ENCODE assay signal across 8 cellular contexts in the genomic region with DNA sequence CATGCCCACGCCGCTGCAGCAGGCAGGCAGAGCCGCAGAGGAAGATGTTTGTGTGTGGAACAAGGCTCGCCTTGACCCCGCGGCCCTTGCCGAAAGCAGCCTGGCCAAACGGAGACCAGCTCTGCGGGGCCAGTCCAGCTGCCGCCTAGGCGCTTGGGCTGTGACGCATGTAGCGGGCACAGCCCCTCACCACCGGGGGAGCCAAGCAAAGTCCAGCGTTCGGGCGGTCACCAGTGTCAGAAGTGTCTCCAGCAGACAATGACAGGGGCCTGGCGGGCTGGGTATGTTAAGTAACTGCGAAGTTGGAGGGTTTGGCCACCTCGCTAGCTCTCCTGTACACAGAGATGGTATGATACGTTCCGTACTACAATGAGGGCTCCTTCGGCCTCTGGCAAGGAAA. TPM values are rescaled to one million over a fixed set of nuclear protein-coding genes. Genes with fewer than 3 reads are reported as not detected.
A peak's percentile ranks its signal among the peaks of the same experiment; 100 is the strongest.
DNase-seq lines count a peak whose midpoint lies in the region; ATAC-seq and TF ChIP-seq lines count a peak whose summit lies in the region.

No MANE protein-coding gene starts in this region.

- H3K27me3 ChIP-seq in mesendoderm (ENCODE audit: insufficient read depth, low read length, poor library complexity) (no peaks in the 10 kb centered on the region), vagina (no peaks in the 10 kb centered on the region)

- H3K27ac Mint-ChIP-seq in activated naive CD4-positive, alpha-beta T cell treated with anti-CD3 and anti-CD28 coated beads for 36 hours, result no peak overlapping the region
- H3K27ac Mint-ChIP-seq in chondrocyte (ENCODE audit: unreplicated experiment), result peak overlapping the region; percentile 55

- H3K36me3 ChIP-seq in mesendoderm (ENCODE audit: control insufficient read depth, insufficient read depth, low read length), result no peaks in the 10 kb centered on the region
- no peaks in the 10 kb centered on the region for H3K36me3 ChIP-seq in vagina

- no peak for TF ChIP-seq CTCF in chondrocyte (IDR thresholded peaks at IDR 0.05)
- no peak for TF ChIP-seq CTCF in vagina (IDR thresholded peaks at IDR 0.05)

- H3K36me3 Mint-ChIP-seq in activated naive CD4-positive, alpha-beta T cell treated with anti-CD3 and anti-CD28 coated beads for 36 hours (ENCODE audit: low read depth), result no peaks in the 10 kb centered on the region
- H3K36me3 Mint-ChIP-seq in chondrocyte (ENCODE audit: low read depth), result peaks cover 2% of the 10 kb centered on the region

- no peak overlapping the region for H2AK5ac ChIP-seq in mesendoderm (ENCODE audit: low read length)

- no peak for DNase-seq in activated naive CD4-positive, alpha-beta T cell treated with anti-CD3 and anti-CD28 coated beads for 36 hours
- DNase-seq in activated naive CD4-positive, alpha-beta T cell (lab: John Stamatoyannopoulos, UW), result no peak
- DNase-seq in chondrocyte (ENCODE audit: low spot score) (no peak), mesendoderm (peak; percentile 4), vagina (ENCODE audit: extremely low spot score in 2 of 2) (no peak), activated gamma-delta T cell treated with Interleukin-2 at 50 U/mL for 16 hours (no peak), NCI-H524 (lab: John Stamatoyannopoulos, UW) (no peak)

- H2BK15ac ChIP-seq in mesendoderm (replicated peaks; ENCODE audit: low read depth), result no peak overlapping the region

- H3K4ac ChIP-seq in mesendoderm (ENCODE audit: low read depth, low read length), result no peak overlapping the region

- TF ChIP-seq POLR2A in vagina (IDR thresholded peaks at IDR 0.05), result no peak

- peak overlapping the region; percentile 76 for H3K9ac ChIP-seq in mesendoderm (ENCODE audit: low read length)

- H3K56ac ChIP-seq in mesendoderm (ENCODE audit: low read length), result peak overlapping the region; percentile 76

- no CpG with 5 or more reads among the region's 23 CpGs for WGBS in mesendoderm (ENCODE audit: extremely low coverage, insufficient coverage, low lambda C conversion rate)

- no peak overlapping the region for H2BK5ac ChIP-seq in mesendoderm (ENCODE audit: low read length)

- no peak overlapping the region for H4K5ac ChIP-seq in mesendoderm (ENCODE audit: low read length)

- peak overlapping the region; percentile 59 for H3K4me3 Mint-ChIP-seq in activated naive CD4-positive, alpha-beta T cell treated with anti-CD3 and anti-CD28 coated beads for 36 hours
- peak overlapping the region; percentile 76 for H3K4me3 Mint-ChIP-seq in chondrocyte (ENCODE audit: unreplicated experiment)

- H3K18ac ChIP-seq in mesendoderm (ENCODE audit: low read length), result no peak overlapping the region

- no peaks in the 10 kb centered on the region for H3K79me2 ChIP-seq in mesendoderm (ENCODE audit: control insufficient read depth, insufficient read depth, low read length)

- ATAC-seq in HG02678 (IDR thresholded peaks at IDR 0.05; ENCODE audit: unreplicated experiment), result no peak

- CTCF ChIA-PET in activated naive CD4-positive, alpha-beta T cell treated with anti-CD3 and anti-CD28 coated beads for 36 hours (lab: Charles Lee), result no interaction called here

- peak overlapping the region; percentile 44 for H3K4me3 ChIP-seq in mesendoderm (ENCODE audit: low read length)
- peak overlapping the region; percentile 54 to 64 for H3K4me3 ChIP-seq in vagina

- no peak overlapping the region for H4K8ac ChIP-seq in mesendoderm (ENCODE audit: low read depth, low read length)

- no peaks in the 10 kb centered on the region for H3K9me3 Mint-ChIP-seq in activated naive CD4-positive, alpha-beta T cell treated with anti-CD3 and anti-CD28 coated beads for 36 hours
- H3K9me3 Mint-ChIP-seq in chondrocyte (ENCODE audit: low read depth), result peaks cover 10% of the 10 kb centered on the region

- H3K4me1 ChIP-seq in mesendoderm (ENCODE audit: control insufficient read depth, low read depth, low read length) (no peaks in the 10 kb centered on the region), vagina (peaks cover 12% of the 10 kb centered on the region)

- H3K23ac ChIP-seq in mesendoderm (ENCODE audit: low read length), result no peak overlapping the region

- H3K9me3 ChIP-seq in vagina, result no peaks in the 10 kb centered on the region

- no peak overlapping the region for H3K27ac ChIP-seq in mesendoderm (ENCODE audit: low read depth, low read length)
- peak overlapping the region; percentile 88 for H3K27ac ChIP-seq in vagina

- no peak overlapping the region for H2BK120ac ChIP-seq in mesendoderm (ENCODE audit: low read depth, low read length)

- H3K4me2 ChIP-seq in mesendoderm (ENCODE audit: low read length), result peak overlapping the region; percentile 52

- intact Hi-C loops in activated naive CD4-positive, alpha-beta T cell treated with anti-CD3 and anti-CD28 coated beads for 36 hours (cut with micrococcal nuclease), result loop anchor here (2.0 kb wide), 3 partner anchors 449 to 831 kb away; partner anchors contain the start of genes ZC3H12B and ZC4H2
- intact Hi-C loops in vagina (cut with DNase I), result no loop called here

- H3K79me1 ChIP-seq in mesendoderm (ENCODE audit: low read length), result no peaks in the 10 kb centered on the region

- no peaks in the 10 kb centered on the region for H3K27me3 Mint-ChIP-seq in activated naive CD4-positive, alpha-beta T cell treated with anti-CD3 and anti-CD28 coated beads for 36 hours (ENCODE audit: low read depth)
- H3K27me3 Mint-ChIP-seq in chondrocyte (ENCODE audit: low read depth), result no peaks in the 10 kb centered on the region

- H3K4me1 Mint-ChIP-seq in activated naive CD4-positive, alpha-beta T cell treated with anti-CD3 and anti-CD28 coated beads for 36 hours (ENCODE audit: low read depth), result peaks cover 10% of the 10 kb centered on the region
- H3K4me1 Mint-ChIP-seq in chondrocyte (ENCODE audit: low read depth), result peaks cover 17% of the 10 kb centered on the region

RNA-seq across cellular contexts. Expression of gene AMER1, which starts 1.3 kb away (rescaled TPM):
- total RNA-seq in activated naive CD4-positive, alpha-beta T cell treated with anti-CD3 and anti-CD28 coated beads for 36 hours, result 1 to 10 TPM; 2.2 to 2.4 TPM
- 4.6 to 5.4 TPM (median 4.7 TPM) in 3 replicates for total RNA-seq in chondrocyte
- polyA plus RNA-seq in mesendoderm (2013, experiment 1 of 2), result 7.5 TPM
- 7.5 TPM for polyA plus RNA-seq in mesendoderm (2013, experiment 2 of 2)
- total RNA-seq in vagina, result 4.9 TPM

RNA-seq across cellular contexts. Expression of gene ASB12, which starts 26.2 kb away (rescaled TPM):
- under 1 TPM in 1 of 2 experiments, not detected in 1; 0.17 TPM for total RNA-seq in activated naive CD4-positive, alpha-beta T cell treated with anti-CD3 and anti-CD28 coated beads for 36 hours
- total RNA-seq in chondrocyte (0.27 to 0.44 TPM in 2 of 3 replicates, not detected in the other), vagina (not detected)
- polyA plus RNA-seq in mesendoderm (2013, experiment 1 of 2), result 0.52 TPM
- polyA plus RNA-seq in mesendoderm (2013, experiment 2 of 2), result 0.56 TPM
